Comparison of ENCODE assay signal across 17 cellular contexts in genomic region chr11:34276465-34276864, GRCh38.
A peak's percentile ranks its signal among the peaks of the same experiment; 100 is the strongest.
DNase-seq lines count a peak whose midpoint lies in the region; ATAC-seq and TF ChIP-seq lines count a peak whose summit lies in the region.
"Had no signal": no experiment of that assay in that cellular context is flagged by ENCODE, and none has a peak within 500 bp of the region (broad histone marks: within the 10 kb centered on the region; RNA-seq: fewer than 3 reads in every experiment).

No MANE protein-coding gene starts in this region.

- CTCF ChIA-PET in IMR-90 (lab: Yijun Ruan, JAX) = no interaction called here

- POLR2A ChIA-PET in IMR-90 (lab: Charles Lee; ENCODE audit: unreplicated experiment) = no interaction called here

- intact Hi-C loops in IMR-90 (cut with micrococcal nuclease) = no loop called here

- H3K4ac ChIP-seq in IMR-90 (ENCODE audit: low read depth, low read length) (no peak overlapping the region), neuronal stem cell (ENCODE audit: low read length) (no peak overlapping the region)

- TF ChIP-seq CTCF in IMR-90 (conservative IDR thresholded peaks at IDR 0.05; ENCODE audit: low read depth, low read length) = no peak

- H3K23ac ChIP-seq in IMR-90 (ENCODE audit: low read depth, low read length) (no peak overlapping the region), neuronal stem cell (ENCODE audit: low read depth, low read length, poor library complexity) (no peak overlapping the region)

- H2BK20ac ChIP-seq in IMR-90 (ENCODE audit: low read depth, low read length) = no peak overlapping the region

- H3K79me1 ChIP-seq in IMR-90 (ENCODE audit: low read depth in 1 of 2, low read length in 2 of 2) = no peaks in the 10 kb centered on the region
- H3K79me1 ChIP-seq in neuronal stem cell (ENCODE audit: low read depth, low read length) = no peaks in the 10 kb centered on the region

- peak overlapping the region; percentile 42 for H3K27ac Mint-ChIP-seq in stimulated activated naive B cell treated with anti-CD40 and anti-IgM and Interleukin-4, amounts not matched to agents 10 μg/mL and 1 μg/mL and 100 μg/mL, for 72 hours
- H3K27ac Mint-ChIP-seq: B cell; CD8-positive, alpha-beta T cell had no signal

- no peak overlapping the region for H3K4me3 Mint-ChIP-seq in stimulated activated naive B cell treated with anti-CD40 and anti-IgM and Interleukin-4, amounts not matched to agents 10 μg/mL and 1 μg/mL and 100 μg/mL, for 72 hours
- H3K4me3 Mint-ChIP-seq: B cell; CD8-positive, alpha-beta T cell; HFFc6 had no signal

- H3K9me3 ChIP-seq in IMR-90 (ENCODE audit: control insufficient read depth, insufficient read depth, low read length) (no peaks in the 10 kb centered on the region), SK-N-MC (ENCODE audit: low read depth, low read length) (no peaks in the 10 kb centered on the region), neuronal stem cell (replicated peaks in 1 of 2; ENCODE audit: control insufficient read depth in 2 of 2, insufficient read depth in 1 of 2, low read depth in 1 of 2, low read length in 2 of 2) (no peaks in the 10 kb centered on the region)
- H3K9me3 ChIP-seq: BLaER1 treated with 17β-estradiol and CSF1 and Interleukin-3, amounts not matched to agents 10 nM and 100 nM had no signal

- no peaks in the 10 kb centered on the region for H3K9me3 Mint-ChIP-seq in stimulated activated naive B cell treated with anti-CD40 and anti-IgM and Interleukin-4, amounts not matched to agents 10 μg/mL and 1 μg/mL and 100 μg/mL, for 72 hours
- H3K9me3 Mint-ChIP-seq: CD8-positive, alpha-beta T cell; HFFc6 had no signal

- H4K91ac ChIP-seq in IMR-90 (ENCODE audit: insufficient read depth, low read depth, low read length) (no peak overlapping the region), neuronal stem cell (ENCODE audit: low read depth, low read length, poor library complexity) (no peak overlapping the region)

- no peaks in the 10 kb centered on the region for H3K27me3 Mint-ChIP-seq in stimulated activated naive B cell treated with anti-CD40 and anti-IgM and Interleukin-4, amounts not matched to agents 10 μg/mL and 1 μg/mL and 100 μg/mL, for 72 hours
- H3K27me3 Mint-ChIP-seq: B cell had no signal

- H3K4me1 ChIP-seq in IMR-90 (ENCODE audit: control insufficient read depth, insufficient read depth, low read length) = peaks cover 4% of the 10 kb centered on the region
- H3K4me1 ChIP-seq in neuronal stem cell (ENCODE audit: control insufficient read depth in 2 of 2, insufficient read depth in 1 of 2, low read depth in 1 of 2, low read length in 2 of 2) = peaks cover 0 to 2% of the 10 kb centered on the region in 2 donors

- H3K18ac ChIP-seq in IMR-90 (ENCODE audit: low read depth, low read length) (no peak overlapping the region), neuronal stem cell (ENCODE audit: low read length) (peak overlapping the region; percentile 61)

- no peak for TF ChIP-seq POLR2A in IMR-90 (IDR thresholded peaks at IDR 0.05; ENCODE audit: low read depth, low read length)

- H2AK9ac ChIP-seq in IMR-90 (replicated peaks; ENCODE audit: low read depth, low read length, poor library complexity) = no peak overlapping the region

- in situ Hi-C loops in IMR-90 (cut with MboI; ENCODE audit: low sequenced_read_pairs) = no loop called here

- no peak overlapping the region for H3K27ac ChIP-seq in IMR-90 (ENCODE audit: insufficient read depth, low read length)
- peak overlapping the region; percentile 53; the same call in 1 of the 2 replicates for H3K27ac ChIP-seq in SK-N-MC
- no peak overlapping the region for H3K27ac ChIP-seq in neuronal stem cell (replicated peaks; ENCODE audit: low read length)
- H3K27ac ChIP-seq: BLaER1 treated with 17β-estradiol and CSF1 and Interleukin-3, amounts not matched to agents 10 nM and 100 nM; HL-60 had no signal

- H2AFZ ChIP-seq in IMR-90 (replicated peaks; ENCODE audit: low read length, poor library complexity) (no peak overlapping the region), neuronal stem cell (ENCODE audit: low read length) (no peak overlapping the region)

- H3K4me2 ChIP-seq in IMR-90 (ENCODE audit: low read depth, low read length) (no peak overlapping the region), neuronal stem cell (ENCODE audit: insufficient read depth, low read length, poor library complexity, severe bottlenecking) (no peak overlapping the region)
- H3K4me2 ChIP-seq: BLaER1 treated with 17β-estradiol and CSF1 and Interleukin-3, amounts not matched to agents 10 nM and 100 nM had no signal

- no peak overlapping the region for H3K56ac ChIP-seq in IMR-90 (ENCODE audit: extremely low read depth, insufficient read depth, low read length)

- peaks cover 16 to 17% of the 10 kb centered on the region in 2 donors for H3K4me1 Mint-ChIP-seq in stimulated activated naive B cell treated with anti-CD40 and anti-IgM and Interleukin-4, amounts not matched to agents 10 μg/mL and 1 μg/mL and 100 μg/mL, for 72 hours
- H3K4me1 Mint-ChIP-seq: B cell had no signal

- TF ChIP-seq RAD21 in IMR-90 (IDR thresholded peaks at IDR 0.05; ENCODE audit: low read length) = no peak

- H3K36me3 Mint-ChIP-seq in stimulated activated naive B cell treated with anti-CD40 and anti-IgM and Interleukin-4, amounts not matched to agents 10 μg/mL and 1 μg/mL and 100 μg/mL, for 72 hours = peaks cover 0 to 10% of the 10 kb centered on the region in 2 donors
- H3K36me3 Mint-ChIP-seq: CD8-positive, alpha-beta T cell had no signal

- H3K36me3 ChIP-seq in IMR-90 (ENCODE audit: control insufficient read depth, insufficient read depth, low read length) (no peaks in the 10 kb centered on the region), SK-N-MC (ENCODE audit: insufficient read depth, low read length) (no peaks in the 10 kb centered on the region), neuronal stem cell (replicated peaks in 1 of 2; ENCODE audit: control insufficient read depth in 2 of 2, insufficient read depth in 2 of 2, low read length in 2 of 2) (no peaks in the 10 kb centered on the region)
- H3K36me3 ChIP-seq: BLaER1 treated with 17β-estradiol and CSF1 and Interleukin-3, amounts not matched to agents 10 nM and 100 nM had no signal

- DNase-seq in IMR-90 = no peak
- DNase-seq in SK-N-MC (ENCODE audit: low read depth, low spot score) = no peak
- no peak for DNase-seq in neuronal stem cell (ENCODE audit: low spot score)
- no peak for DNase-seq in stimulated activated naive B cell treated with anti-CD40 and anti-IgM and Interleukin-4, amounts not matched to agents 10 μg/mL and 1 μg/mL and 100 μg/mL, for 72 hours
- DNase-seq in NCI-H1048 (lab: John Stamatoyannopoulos, UW) = no peak
- DNase-seq: CD8-positive, alpha-beta T cell; DMS 273 treated with DMSO at 0.1 percent for 48 hours; GOT3; H7; HFFc6 had no signal

- H3K14ac ChIP-seq in IMR-90 (replicated peaks; ENCODE audit: low read depth, low read length) = no peak overlapping the region
- H3K14ac ChIP-seq in neuronal stem cell (ENCODE audit: low read length) = no peak overlapping the region

- dilution Hi-C loops in IMR-90 (cut with HindIII; ENCODE audit: low sequenced_read_pairs, unreplicated experiment) = no loop called here

- H2BK15ac ChIP-seq in IMR-90 (ENCODE audit: low read depth, low read length) = peak overlapping the region; percentile 38; the same call in 1 of the 3 replicates
- no peak overlapping the region for H2BK15ac ChIP-seq in neuronal stem cell (ENCODE audit: low read length)

- ATAC-seq in IMR-90 (ENCODE audit: low read depth) = no peak
- no peak for ATAC-seq in stimulated activated naive B cell treated with anti-CD40 and anti-IgM and Interleukin-4, amounts not matched to agents 10 μg/mL and 1 μg/mL and 100 μg/mL, for 72 hours (replicated peaks)
- no peak for ATAC-seq in GM21528 (IDR thresholded peaks at IDR 0.05; ENCODE audit: low FRiP score, unreplicated experiment)
- ATAC-seq in HG03139 (IDR thresholded peaks at IDR 0.05; ENCODE audit: unreplicated experiment) = no peak
- ATAC-seq: CD8-positive, alpha-beta T cell; HCT116; K562 had no signal

- no peak overlapping the region for H2BK120ac ChIP-seq in IMR-90 (ENCODE audit: low read depth, low read length)
- H2BK120ac ChIP-seq in neuronal stem cell (ENCODE audit: low read depth, low read length) = no peak overlapping the region

- H3K9ac ChIP-seq in IMR-90 (ENCODE audit: low read depth, low read length) = no peak overlapping the region
- peak overlapping the region; percentile 8 for H3K9ac ChIP-seq in SK-N-MC (ENCODE audit: insufficient read length)
- H3K9ac ChIP-seq in neuronal stem cell (ENCODE audit: low read depth, low read length, poor library complexity) = no peak overlapping the region
- H3K9ac ChIP-seq: BLaER1 treated with 17β-estradiol and CSF1 and Interleukin-3, amounts not matched to agents 10 nM and 100 nM had no signal

- no TSS peak for BruUV-seq in IMR-90 (replicated peaks; lab: Mats Ljungman, UMichigan)

- no peaks in the 10 kb centered on the region; the same call in 1 of the 2 replicates for H4K20me1 ChIP-seq in IMR-90 (ENCODE audit: insufficient read depth, low read length)

- H4K8ac ChIP-seq in IMR-90 (ENCODE audit: low read depth in 2 of 2, low read length in 2 of 2) (no peak overlapping the region), neuronal stem cell (ENCODE audit: low read depth, low read length) (no peak overlapping the region)

- H2BK5ac ChIP-seq in IMR-90 (ENCODE audit: low read depth, low read length, poor library complexity, severe bottlenecking) (no peak overlapping the region), neuronal stem cell (ENCODE audit: low read length) (no peak overlapping the region)

- H3K4me3 ChIP-seq in IMR-90 (ENCODE audit: insufficient read depth, low read depth, low read length) (no peak overlapping the region), SK-N-MC (no peak overlapping the region; the same call in 1 of the 2 replicates), neuronal stem cell (ENCODE audit: low read length in 2 of 2) (no peak overlapping the region)
- H3K4me3 ChIP-seq: BLaER1 treated with 17β-estradiol and CSF1 and Interleukin-3, amounts not matched to agents 10 nM and 100 nM; K562 had no signal

- peaks cover 19% of the 10 kb centered on the region for H3K9me1 ChIP-seq in IMR-90 (ENCODE audit: insufficient read depth, low read length)

- no CpG with 5 or more reads among the region's 6 CpGs for WGBS in IMR-90 (ENCODE audit: extremely low coverage in 2 of 2, insufficient read length in 1 of 2), 2 experiments
- whole genome bisulfite sequencing in neuronal stem cell (ENCODE audit: extremely low coverage in 2 of 2, insufficient read length in 2 of 2, insufficient replicate concordance in 1 of 2), 2 donors = no CpG with 5 or more reads among the region's 6 CpGs

- no peak overlapping the region for H2BK12ac ChIP-seq in neuronal stem cell (ENCODE audit: low read length)

- H4K5ac ChIP-seq in IMR-90 (ENCODE audit: low read depth, low read length) = no peak overlapping the region

- H2AK5ac ChIP-seq in IMR-90 (ENCODE audit: low read depth, low read length) (peak overlapping the region; percentile 78), neuronal stem cell (ENCODE audit: low read depth, low read length) (no peak overlapping the region)

- H3K27me3 ChIP-seq in IMR-90 (ENCODE audit: control insufficient read depth, insufficient read depth, low read length) = peaks cover 9% of the 10 kb centered on the region
- H3K27me3 ChIP-seq in neuronal stem cell (ENCODE audit: control insufficient read depth in 3 of 3, insufficient read depth in 3 of 3, low read depth in 1 of 3, low read length in 3 of 3) = no peaks in the 10 kb centered on the region
- H3K27me3 ChIP-seq: BLaER1 treated with 17β-estradiol and CSF1 and Interleukin-3, amounts not matched to agents 10 nM and 100 nM had no signal

TF ChIP-seq in IMR-90, 13 proteins besides CTCF, POLR2A, EP300 and RAD21 (continues in another document):
- TF ChIP-seq CEBPB (IDR thresholded peaks at IDR 0.05; ENCODE audit: low read depth, low read length) = no peak
